11 cellular contexts compared by ENCODE assay signal in genomic region chr14:89386214-89386886, GRCh38. TPM values are rescaled to one million over a fixed set of nuclear protein-coding genes. Genes with fewer than 3 reads are reported as not detected.
DNase-seq lines count a peak whose midpoint lies in the region; ATAC-seq and TF ChIP-seq lines count a peak whose summit lies in the region.
"Had no signal": no experiment of that assay in that cellular context is flagged by ENCODE, and none has a peak within 500 bp of the region (broad histone marks: within the 10 kb centered on the region; RNA-seq: fewer than 3 reads in every experiment).

No MANE protein-coding gene starts in this region.

- ATAC-seq in activated T-helper 17 cell treated with anti-CD3 and anti-CD28 coated beads, Interleukin-2, amount 50 U/mL, for 72 hours (replicated peaks): peak; percentile 80

- H3K9me3 Mint-ChIP-seq in activated T-helper 17 cell treated with anti-CD3 and anti-CD28 coated beads, Interleukin-2, amount 50 U/mL, for 72 hours: peaks cover 4% of the 10 kb centered on the region

- no peaks in the 10 kb centered on the region for H3K27me3 Mint-ChIP-seq in activated T-helper 17 cell treated with anti-CD3 and anti-CD28 coated beads, Interleukin-2, amount 50 U/mL, for 72 hours
- H3K27me3 Mint-ChIP-seq: CD4-positive, alpha-beta memory T cell had no signal

- H3K4me1 ChIP-seq in vagina: peaks cover 52% of the 10 kb centered on the region

- H3K9me3 ChIP-seq in vagina: no peaks in the 10 kb centered on the region
- H3K9me3 ChIP-seq: SJCRH30 had no signal

- DNase-seq in stimulated activated CD4-positive, alpha-beta T cell treated with anti-CD3 and anti-CD28 coated beads, Interleukin-1b, Interleukin-23, amount 100 ng/mL, for 48 hours: peak; percentile 42
- no peak for DNase-seq in stimulated activated CD4-positive, alpha-beta T cell treated with anti-CD3 and anti-CD28 coated beads, Interleukin-15, amount 100 ng/mL, for 24 hours
- DNase-seq in kidney tubule cell (ENCODE audit: low spot score) (peak; percentile 74), vagina (ENCODE audit: extremely low spot score in 2 of 2) (no peak), iPS-NIHi7 (ENCODE audit: extremely low spot score) (no peak), ureter (ENCODE audit: low spot score) (no peak)
- no peak for DNase-seq in activated CD4-positive, alpha-beta T cell treated with anti-CD3 and anti-CD28 coated beads, Interleukin-2, amount 50 U/mL, for 48 hours
- DNase-seq: activated naive CD4-positive, alpha-beta T cell; CD4-positive, alpha-beta memory T cell had no signal

- TF ChIP-seq CTCF in vagina (IDR thresholded peaks at IDR 0.05): no peak

- no peaks in the 10 kb centered on the region for H3K27me3 ChIP-seq in vagina
- H3K27me3 ChIP-seq: SJCRH30 had no signal

- no peak for TF ChIP-seq POLR2A in vagina (IDR thresholded peaks at IDR 0.05)

- no peaks in the 10 kb centered on the region for H3K36me3 ChIP-seq in vagina
- H3K36me3 ChIP-seq: SJCRH30 had no signal

- intact Hi-C loops in vagina (cut with DNase I): no loop called here

- H3K27ac Mint-ChIP-seq in activated T-helper 17 cell treated with anti-CD3 and anti-CD28 coated beads, Interleukin-2, amount 50 U/mL, for 72 hours: no peak overlapping the region

- H3K4me1 Mint-ChIP-seq in activated T-helper 17 cell treated with anti-CD3 and anti-CD28 coated beads, Interleukin-2, amount 50 U/mL, for 72 hours: peaks cover 13% of the 10 kb centered on the region

- peaks cover 16% of the 10 kb centered on the region for H3K36me3 Mint-ChIP-seq in activated T-helper 17 cell treated with anti-CD3 and anti-CD28 coated beads, Interleukin-2, amount 50 U/mL, for 72 hours (ENCODE audit: low read depth)

- H3K4me3 Mint-ChIP-seq in activated T-helper 17 cell treated with anti-CD3 and anti-CD28 coated beads, Interleukin-2, amount 50 U/mL, for 72 hours: no peak overlapping the region
- H3K4me3 Mint-ChIP-seq: CD4-positive, alpha-beta memory T cell had no signal

- H3K27ac ChIP-seq in vagina: peak overlapping the region; percentile 46
- H3K27ac ChIP-seq: SJCRH30 had no signal

- H3K4me3 ChIP-seq in vagina: no peak overlapping the region
- H3K4me3 ChIP-seq: SJCRH30 had no signal

RNA-seq across cellular contexts. Expression of gene FOXN3, which starts 30.7 kb away (rescaled TPM):
- 10 to 100 TPM; 56.9 to 82.3 TPM for total RNA-seq in activated T-helper 17 cell treated with anti-CD3 and anti-CD28 coated beads, Interleukin-2, amount 50 U/mL, for 72 hours
- 111 TPM for total RNA-seq in vagina
- total RNA-seq in ureter: 91.7 TPM

Comparison
In these comparisons a context has a peak if more than half of its experiments do, and no peak if none do; other contexts are left out.
1. DNase-seq: peak in stimulated activated CD4-positive, alpha-beta T cell treated with anti-CD3 and anti-CD28 coated beads, Interleukin-1b, Interleukin-23, amount 100 ng/mL, for 48 hours (single experiment) and kidney tubule cell (single experiment); none in stimulated activated CD4-positive, alpha-beta T cell treated with anti-CD3 and anti-CD28 coated beads, Interleukin-15, amount 100 ng/mL, for 24 hours (single experiment), vagina (0 of 2), iPS-NIHi7 (single experiment), activated CD4-positive, alpha-beta T cell treated with anti-CD3 and anti-CD28 coated beads, Interleukin-2, amount 50 U/mL, for 48 hours (0 of 2) and ureter (single experiment).